8 cellular contexts compared by ENCODE assay signal in the genomic region with DNA sequence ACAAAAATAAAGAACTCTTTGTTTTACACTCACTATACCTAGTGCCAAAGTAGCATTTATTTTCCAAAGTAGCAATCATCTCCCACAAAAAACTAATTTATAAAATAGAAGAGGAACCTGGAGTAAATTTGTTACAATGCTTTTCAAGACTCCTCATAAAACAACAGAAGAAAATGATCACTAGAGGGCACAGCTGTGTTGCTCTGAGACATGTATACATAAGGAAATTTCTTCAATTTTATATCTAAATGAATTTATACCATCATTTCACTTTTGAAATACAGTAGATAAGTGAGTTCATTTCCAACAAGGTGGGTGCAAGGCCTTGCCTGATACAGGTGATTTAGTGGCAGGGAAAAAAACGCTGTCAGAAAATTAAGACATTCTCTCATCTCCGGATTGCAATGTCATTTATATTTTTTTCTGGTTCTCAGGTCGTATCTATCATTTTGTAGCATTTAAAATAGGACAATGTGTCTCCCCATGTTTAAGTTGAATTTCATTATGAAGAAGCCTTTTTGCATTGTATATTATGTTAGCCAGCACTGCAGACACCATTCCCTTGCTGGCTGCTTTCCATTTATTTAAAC. TPM values are rescaled to one million over a fixed set of nuclear protein-coding genes. Genes with fewer than 3 reads are reported as not detected.
DNase-seq lines count a peak whose midpoint lies in the region; ATAC-seq, FAIRE-seq and TF ChIP-seq lines count a peak whose summit lies in the region.

No MANE protein-coding gene starts in this region.

- CTCF ChIA-PET in A549 (lab: Yijun Ruan, JAX) = interaction anchor here (0.8 to 1.2 kb wide), 5 partner anchors 153 to 167 kb away, joined by 3 to 9 read pairs (median 4); no protein-coding TSS in a partner anchor
- CTCF ChIA-PET in activated CD8-positive, alpha-beta memory T cell treated with anti-CD3 and anti-CD28 coated beads, Interleukin-2, amount 10 ng/mL, durations not matched to agents 7 days and 5 days (lab: Charles Lee) = no interaction called here

- no peak overlapping the region for H3K27ac ChIP-seq in A549

- H3K36me3 Mint-ChIP-seq in activated CD8-positive, alpha-beta memory T cell treated with anti-CD3 and anti-CD28 coated beads, Interleukin-2, amount 10 ng/mL, durations not matched to agents 7 days and 5 days = no peaks in the 10 kb centered on the region

- peak; percentile 75 to 77 for TF ChIP-seq RAD21 in A549 (conservative IDR thresholded peaks at IDR 0.05 in 1 of 2, IDR thresholded peaks at IDR 0.05 in 1 of 2)

- TF ChIP-seq EP300 in A549 (IDR thresholded peaks at IDR 0.05) = no peak

- H3K27me3 Mint-ChIP-seq in activated CD8-positive, alpha-beta memory T cell treated with anti-CD3 and anti-CD28 coated beads, Interleukin-2, amount 10 ng/mL, durations not matched to agents 7 days and 5 days = peaks cover 6% of the 10 kb centered on the region

- no peak overlapping the region for H3K27ac Mint-ChIP-seq in activated CD8-positive, alpha-beta memory T cell treated with anti-CD3 and anti-CD28 coated beads, Interleukin-2, amount 10 ng/mL, durations not matched to agents 7 days and 5 days

- no peak overlapping the region for H3K4me3 ChIP-seq in A549
- H3K4me3 ChIP-seq in GM12864 (ENCODE audit: low read depth, low read length) = no peak overlapping the region

- FAIRE-seq in A549 (lab: Jason Lieb, UNC) = no peak

- no peaks in the 10 kb centered on the region for H3K9me3 ChIP-seq in A549

- H3K4me2 ChIP-seq in A549 = no peak overlapping the region

- H3K4me3 Mint-ChIP-seq in activated CD8-positive, alpha-beta memory T cell treated with anti-CD3 and anti-CD28 coated beads, Interleukin-2, amount 10 ng/mL, durations not matched to agents 7 days and 5 days = no peak overlapping the region

- no peaks in the 10 kb centered on the region for H3K4me1 Mint-ChIP-seq in activated CD8-positive, alpha-beta memory T cell treated with anti-CD3 and anti-CD28 coated beads, Interleukin-2, amount 10 ng/mL, durations not matched to agents 7 days and 5 days

- no peak for TF ChIP-seq POLR2A in A549 (IDR thresholded peaks at IDR 0.05; ENCODE audit: low read length)

- TF ChIP-seq CTCF in A549 (IDR thresholded peaks at IDR 0.05) = peak; percentile 74
- TF ChIP-seq CTCF in GM12864 (IDR thresholded peaks at IDR 0.05; ENCODE audit: low read depth, low read length, missing control alignments) = peak; percentile 6

- DNase-seq in A549 (ENCODE audit: low read depth in 1 of 2, low spot score in 1 of 2) (peak in 1 of 2 experiments; percentile 42), GM12864 (ENCODE audit: low read depth) (no peak), inferior parietal cortex (ENCODE audit: extremely low spot score) (peak; percentile 44), mucosa of gallbladder (ENCODE audit: low spot score) (no peak)
- DNase-seq in activated naive CD4-positive, alpha-beta T cell (lab: John Stamatoyannopoulos, UW) = no peak
- DNase-seq in stimulated activated CD4-positive, alpha-beta T cell treated with anti-CD3 and anti-CD28 coated beads, Interleukin-4, amount 100 ng/mL, for 1 hour = no peak
- no peak for DNase-seq in activated CD8-positive, alpha-beta memory T cell treated with anti-CD3 and anti-CD28 coated beads, Interleukin-2, amount 10 ng/mL, durations not matched to agents 7 days and 5 days

- POLR2A ChIA-PET in A549 (lab: Yijun Ruan, JAX) = interaction anchor here (0.6 kb wide), 1 partner anchor 25 kb away, joined by 3 read pairs; a partner anchor contains a TSS

- H3K4me1 ChIP-seq in A549 = no peaks in the 10 kb centered on the region

- ATAC-seq in A549 (peak in 1 of 2 experiments; percentile 72; a peak in 3 of 6 replicates), SK-N-SH treated with all-trans-retinoic acid at 6 μM for 48 hours (peak; percentile 79)
- ATAC-seq in activated CD8-positive, alpha-beta memory T cell treated with anti-CD3 and anti-CD28 coated beads, Interleukin-2, amount 10 ng/mL, durations not matched to agents 7 days and 5 days = no peak

- no peaks in the 10 kb centered on the region for H3K9me3 Mint-ChIP-seq in activated CD8-positive, alpha-beta memory T cell treated with anti-CD3 and anti-CD28 coated beads, Interleukin-2, amount 10 ng/mL, durations not matched to agents 7 days and 5 days (ENCODE audit: low read depth)

- WGBS in A549 (ENCODE audit: missing lambda C conversion rate) = 70% methylated on average over 3 of the region's 3 CpGs

TF ChIP-seq in A549, 52 proteins besides CTCF, POLR2A, EP300 and RAD21:
- TF ChIP-seq SMC3 (IDR thresholded peaks at IDR 0.05) = peak; percentile 80
- TF ChIP-seq GATA3 (IDR thresholded peaks at IDR 0.05; ENCODE audit: borderline replicate concordance) = no peak
TF ChIP-seq in A549: peak in this region for 1.

TF ChIP-seq in SK-N-SH treated with all-trans-retinoic acid at 6 μM for 48 hours, 23 proteins besides CTCF, POLR2A, EP300 and RAD21:
- TF ChIP-seq GLIS3 (CRISPR knock-in tag; IDR thresholded peaks at IDR 0.05) (no peak), TCF4 (CRISPR knock-in tag; IDR thresholded peaks at IDR 0.05; ENCODE audit: borderline replicate concordance) (no peak), ZNF8 (CRISPR knock-in tag; IDR thresholded peaks at IDR 0.05) (no peak), ZFP30 (CRISPR knock-in tag; IDR thresholded peaks at IDR 0.05) (no peak), ZNF565 (CRISPR knock-in tag; conservative IDR thresholded peaks at IDR 0.05; ENCODE audit: low read depth) (no peak), ISL1 (CRISPR knock-in tag; IDR thresholded peaks at IDR 0.05) (no peak), TOX (CRISPR knock-in tag; IDR thresholded peaks at IDR 0.05; ENCODE audit: borderline replicate concordance) (no peak), OSR1 (CRISPR knock-in tag; IDR thresholded peaks at IDR 0.05) (no peak), ZFP3 (CRISPR knock-in tag; IDR thresholded peaks at IDR 0.05) (no peak), ZNF70 (CRISPR knock-in tag; IDR thresholded peaks at IDR 0.05) (no peak)
- TF ChIP-seq, protein P1, sequence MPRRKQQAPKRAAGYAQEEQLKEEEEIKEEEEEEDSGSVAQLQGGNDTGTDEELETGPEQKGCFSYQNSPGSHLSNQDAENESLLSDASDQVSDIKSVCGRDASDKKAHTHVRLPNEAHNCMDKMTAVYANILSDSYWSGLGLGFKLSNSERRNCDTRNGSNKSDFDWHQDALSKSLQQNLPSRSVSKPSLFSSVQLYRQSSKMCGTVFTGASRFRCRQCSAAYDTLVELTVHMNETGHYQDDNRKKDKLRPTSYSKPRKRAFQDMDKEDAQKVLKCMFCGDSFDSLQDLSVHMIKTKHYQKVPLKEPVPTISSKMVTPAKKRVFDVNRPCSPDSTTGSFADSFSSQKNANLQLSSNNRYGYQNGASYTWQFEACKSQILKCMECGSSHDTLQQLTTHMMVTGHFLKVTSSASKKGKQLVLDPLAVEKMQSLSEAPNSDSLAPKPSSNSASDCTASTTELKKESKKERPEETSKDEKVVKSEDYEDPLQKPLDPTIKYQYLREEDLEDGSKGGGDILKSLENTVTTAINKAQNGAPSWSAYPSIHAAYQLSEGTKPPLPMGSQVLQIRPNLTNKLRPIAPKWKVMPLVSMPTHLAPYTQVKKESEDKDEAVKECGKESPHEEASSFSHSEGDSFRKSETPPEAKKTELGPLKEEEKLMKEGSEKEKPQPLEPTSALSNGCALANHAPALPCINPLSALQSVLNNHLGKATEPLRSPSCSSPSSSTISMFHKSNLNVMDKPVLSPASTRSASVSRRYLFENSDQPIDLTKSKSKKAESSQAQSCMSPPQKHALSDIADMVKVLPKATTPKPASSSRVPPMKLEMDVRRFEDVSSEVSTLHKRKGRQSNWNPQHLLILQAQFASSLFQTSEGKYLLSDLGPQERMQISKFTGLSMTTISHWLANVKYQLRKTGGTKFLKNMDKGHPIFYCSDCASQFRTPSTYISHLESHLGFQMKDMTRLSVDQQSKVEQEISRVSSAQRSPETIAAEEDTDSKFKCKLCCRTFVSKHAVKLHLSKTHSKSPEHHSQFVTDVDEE (CRISPR knock-in tag; IDR thresholded peaks at IDR 0.05) = no peak
- TF ChIP-seq, protein P2, sequence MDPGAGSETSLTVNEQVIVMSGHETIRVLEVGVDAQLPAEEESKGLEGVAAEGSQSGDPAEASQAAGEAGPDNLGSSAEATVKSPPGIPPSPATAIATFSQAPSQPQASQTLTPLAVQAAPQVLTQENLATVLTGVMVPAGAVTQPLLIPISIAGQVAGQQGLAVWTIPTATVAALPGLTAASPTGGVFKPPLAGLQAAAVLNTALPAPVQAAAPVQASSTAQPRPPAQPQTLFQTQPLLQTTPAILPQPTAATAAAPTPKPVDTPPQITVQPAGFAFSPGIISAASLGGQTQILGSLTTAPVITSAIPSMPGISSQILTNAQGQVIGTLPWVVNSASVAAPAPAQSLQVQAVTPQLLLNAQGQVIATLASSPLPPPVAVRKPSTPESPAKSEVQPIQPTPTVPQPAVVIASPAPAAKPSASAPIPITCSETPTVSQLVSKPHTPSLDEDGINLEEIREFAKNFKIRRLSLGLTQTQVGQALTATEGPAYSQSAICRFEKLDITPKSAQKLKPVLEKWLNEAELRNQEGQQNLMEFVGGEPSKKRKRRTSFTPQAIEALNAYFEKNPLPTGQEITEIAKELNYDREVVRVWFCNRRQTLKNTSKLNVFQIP (CRISPR knock-in tag; IDR thresholded peaks at IDR 0.05; ENCODE audit: borderline replicate concordance, low read depth) = no peak

RNA-seq across cellular contexts. Expression of a gene that starts 25.3 kb away (rescaled TPM):
- polyA plus RNA-seq in A549 (2011; rRNA removed) (2.9 and 4.9 TPM in 2 replicates), A549 (2017; fragmentation: RNase III; extraction: RNeasy Plus Mini Kit Qiagen cat#74134 plus additional on column Dnase treatment) (5.6 to 6.0 TPM (median 5.8 TPM) in 3 replicates)
- polyA plus RNA-seq in A549 (2012; cell fraction: cytosol; rRNA removed) = 2.7 and 3.6 TPM in 2 replicates
- polyA plus RNA-seq in A549 (2012; cell fraction: nucleus; rRNA removed) = 4.0 and 6.8 TPM in 2 replicates
- 3.2 and 3.5 TPM in 2 replicates for polyA minus RNA-seq in A549 (2011; rRNA and poly(A)+ RNA removed)
- 56.7 TPM for total RNA-seq in mucosa of gallbladder
- total RNA-seq in activated CD8-positive, alpha-beta memory T cell treated with anti-CD3 and anti-CD28 coated beads, Interleukin-2, amount 10 ng/mL, durations not matched to agents 7 days and 5 days = under 1 TPM; 0.09 to 0.23 TPM

Comparison
In these comparisons a context has a peak if more than half of its experiments do, and no peak if none do; other contexts are left out.
1. RNA of a gene that starts 25.3 kb away (total RNA-seq): 56.7 TPM in mucosa of gallbladder (single experiment); 0.09 to 0.23 TPM in activated CD8-positive, alpha-beta memory T cell treated with anti-CD3 and anti-CD28 coated beads, Interleukin-2, amount 10 ng/mL, durations not matched to agents 7 days and 5 days; every median in the first group is over 10 times any median in the second.